ENCODE assay signal across 17 cellular contexts in the genomic region with DNA sequence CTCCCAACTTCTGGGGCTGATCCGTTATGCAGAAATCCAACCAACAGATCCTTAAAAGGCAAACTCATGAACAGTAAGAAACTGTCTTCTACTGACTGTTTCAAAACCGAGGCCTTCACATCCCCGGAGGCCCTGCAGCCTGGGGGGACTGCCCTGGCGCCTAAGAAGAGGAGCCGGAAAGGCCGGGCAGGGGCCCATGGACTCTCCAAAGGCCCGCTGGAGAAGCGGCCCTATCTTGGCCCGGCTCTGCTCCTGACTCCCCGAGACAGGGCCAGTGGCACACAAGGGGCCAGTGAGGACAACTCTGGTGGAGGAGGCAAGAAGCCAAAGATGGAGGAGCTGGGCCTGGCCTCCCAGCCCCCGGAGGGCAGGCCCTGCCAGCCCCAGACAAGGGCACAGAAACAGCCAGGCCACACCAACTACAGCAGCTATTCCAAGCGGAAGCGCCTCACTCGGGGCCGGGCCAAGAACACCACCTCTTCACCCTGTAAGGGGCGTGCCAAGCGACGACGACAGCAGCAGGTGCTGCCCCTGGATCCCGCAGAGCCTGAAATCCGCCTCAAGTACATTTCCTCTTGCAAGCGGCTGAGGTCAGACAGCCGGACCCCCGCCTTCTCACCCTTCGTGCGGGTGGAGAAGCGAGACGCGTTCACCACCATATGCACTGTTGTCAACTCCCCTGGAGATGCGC.
"Had no signal": no experiment of that assay in that cellular context is flagged by ENCODE, and none has a peak within 500 bp of the region (broad histone marks: within the 10 kb centered on the region; RNA-seq: fewer than 3 reads in every experiment).

No MANE protein-coding gene starts in this region.

- H3K4me3 ChIP-seq: ascending aorta, esophagus muscularis mucosa, lung, thyroid gland had no signal

- H3K4me3 Mint-ChIP-seq: activated CD4-positive, alpha-beta T cell treated with anti-CD3 and anti-CD28 coated beads, Interleukin-2, amount 10 ng/mL, durations not matched to agents 24 days and 14 days; activated CD8-positive, alpha-beta T cell treated with anti-CD3 and anti-CD28 coated beads, Interleukin-2, amount 10 ng/mL, durations not matched to agents 7 days and 5 days; activated naive CD4-positive, alpha-beta T cell treated with anti-CD3 and anti-CD28 coated beads, Interleukin-2, amount 50 U/mL, for 24 hours; activated T-cell treated with anti-CD3 and anti-CD28 coated beads, Interleukin-2, amount 50 U/mL, for 4 hours; mesothelial cell of epicardium; natural killer cell treated with Interleukin-12 subunit alpha and Interleukin-12 subunit beta and Interleukin-15 and Interleukin-18, amount 100 ng/mL, for 72 hours had no signal

- H3K9me3 Mint-ChIP-seq: activated CD4-positive, alpha-beta T cell treated with anti-CD3 and anti-CD28 coated beads, Interleukin-2, amount 10 ng/mL, durations not matched to agents 24 days and 14 days; activated naive CD4-positive, alpha-beta T cell treated with anti-CD3 and anti-CD28 coated beads, Interleukin-2, amount 50 U/mL, for 24 hours; activated T-cell treated with anti-CD3 and anti-CD28 coated beads, Interleukin-2, amount 50 U/mL, for 4 hours; mesothelial cell of epicardium; natural killer cell treated with Interleukin-12 subunit alpha and Interleukin-12 subunit beta and Interleukin-15 and Interleukin-18, amount 100 ng/mL, for 72 hours had no signal

- ATAC-seq: activated CD8-positive, alpha-beta T cell treated with anti-CD3 and anti-CD28 coated beads, Interleukin-2, amount 10 ng/mL, durations not matched to agents 7 days and 5 days; activated T-cell treated with anti-CD3 and anti-CD28 coated beads, Interleukin-2, amount 50 U/mL, for 4 hours; natural killer cell treated with Interleukin-12 subunit alpha and Interleukin-12 subunit beta and Interleukin-15 and Interleukin-18, amount 100 ng/mL, for 72 hours had no signal

- H3K27me3 ChIP-seq: ascending aorta, esophagus muscularis mucosa, thyroid gland had no signal

- H3K9me3 ChIP-seq: ascending aorta, esophagus muscularis mucosa, thyroid gland had no signal

- H3K36me3 Mint-ChIP-seq: activated naive CD4-positive, alpha-beta T cell treated with anti-CD3 and anti-CD28 coated beads, Interleukin-2, amount 50 U/mL, for 24 hours; natural killer cell treated with Interleukin-12 subunit alpha and Interleukin-12 subunit beta and Interleukin-15 and Interleukin-18, amount 100 ng/mL, for 72 hours had no signal

- H3K27ac Mint-ChIP-seq: activated CD4-positive, alpha-beta T cell treated with anti-CD3 and anti-CD28 coated beads, Interleukin-2, amount 10 ng/mL, durations not matched to agents 24 days and 14 days; activated CD8-positive, alpha-beta T cell treated with anti-CD3 and anti-CD28 coated beads, Interleukin-2, amount 10 ng/mL, durations not matched to agents 7 days and 5 days; activated naive CD4-positive, alpha-beta T cell treated with anti-CD3 and anti-CD28 coated beads, Interleukin-2, amount 50 U/mL, for 24 hours; mesothelial cell of epicardium; natural killer cell treated with Interleukin-12 subunit alpha and Interleukin-12 subunit beta and Interleukin-15 and Interleukin-18, amount 100 ng/mL, for 72 hours had no signal

- H3K27ac ChIP-seq: ascending aorta, thyroid gland had no signal

- H3K4me1 ChIP-seq: ascending aorta had no signal

- DNase-seq: activated CD4-positive, alpha-beta T cell treated with anti-CD3 and anti-CD28 coated beads, Interleukin-2, amount 10 ng/mL, durations not matched to agents 24 days and 14 days; activated CD8-positive, alpha-beta T cell treated with anti-CD3 and anti-CD28 coated beads, Interleukin-2, amount 10 ng/mL, durations not matched to agents 7 days and 5 days; activated effector memory CD4-positive, alpha-beta T cell treated with anti-CD3 and anti-CD28 coated beads, Interleukin-2, amount 50 U/mL, for 16 hours; activated T-cell treated with anti-CD3 and anti-CD28 coated beads, Interleukin-2, amount 50 U/mL, for 4 hours; effector CD8-positive, alpha-beta T cell; stimulated activated CD4-positive, alpha-beta T cell treated with anti-CD3 and anti-CD28 coated beads, Interleukin-1b, Interleukin-23, amount 100 ng/mL, for 48 hours; stimulated activated CD8-positive, alpha-beta memory T cell treated with anti-CD3 and anti-CD28 coated beads, Interleukin-4, amount 100 ng/mL, for 48 hours; stimulated activated naive CD4-positive, alpha-beta T cell treated with Interleukin-2 at 50 U/mL for 16 hours; T-helper 1 cell; T1000; thyroid gland had no signal

- H3K27me3 Mint-ChIP-seq: activated CD4-positive, alpha-beta T cell treated with anti-CD3 and anti-CD28 coated beads, Interleukin-2, amount 10 ng/mL, durations not matched to agents 24 days and 14 days; activated naive CD4-positive, alpha-beta T cell treated with anti-CD3 and anti-CD28 coated beads, Interleukin-2, amount 50 U/mL, for 24 hours; natural killer cell treated with Interleukin-12 subunit alpha and Interleukin-12 subunit beta and Interleukin-15 and Interleukin-18, amount 100 ng/mL, for 72 hours had no signal
